Comparison of ENCODE assay signal across 8 cellular contexts in the genomic region with DNA sequence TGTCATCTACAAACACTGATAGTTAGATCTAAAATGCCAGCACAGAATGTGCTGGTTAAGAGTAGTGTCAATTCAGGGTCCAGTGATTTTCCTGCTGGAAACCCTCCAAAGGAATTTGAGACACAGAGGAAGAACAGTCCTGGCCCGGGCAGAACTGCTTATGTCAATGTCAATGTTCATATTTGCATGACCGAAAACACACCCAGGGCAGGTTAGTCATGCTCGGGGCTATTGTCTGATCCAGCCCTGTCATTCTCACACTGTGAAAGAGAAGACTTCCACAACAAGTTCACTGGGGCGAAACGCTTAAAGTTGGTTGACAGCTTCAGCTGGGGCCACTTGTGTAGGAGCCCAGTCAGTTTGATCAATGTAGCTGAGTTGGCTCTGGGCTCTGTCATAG.
DNase-seq lines count a peak whose midpoint lies in the region; ATAC-seq and TF ChIP-seq lines count a peak whose summit lies in the region.

No MANE protein-coding gene starts in this region.

- ATAC-seq in GM21381 (IDR thresholded peaks at IDR 0.05; ENCODE audit: unreplicated experiment): peak; percentile 90
- ATAC-seq in HG03565 (IDR thresholded peaks at IDR 0.05; ENCODE audit: unreplicated experiment): peak; percentile 90
- ATAC-seq in esophagus mucosa: peak; percentile 94
- no peak for ATAC-seq in sciatic nerve
- ATAC-seq in Right ventricle myocardium inferior: no peak

- TF ChIP-seq CTCF in C4-2B (conservative IDR thresholded peaks at IDR 0.05): no peak

- DNase-seq in activated effector memory CD4-positive, alpha-beta T cell treated with anti-CD3 and anti-CD28 coated beads, Interleukin-2, amount 50 U/mL, for 16 hours: no peak
- DNase-seq in sciatic nerve (ENCODE audit: low spot score): no peak
- DNase-seq in Right ventricle myocardium inferior (ENCODE audit: missing footprints): no peak
- no peak for DNase-seq in stimulated activated CD4-positive, alpha-beta T cell treated with anti-CD3 and anti-CD28 coated beads, Interleukin-4, amount 100 ng/mL, for 24 hours

- peak overlapping the region; percentile 70 for H3K27ac ChIP-seq in C4-2B

- intact Hi-C loops in sciatic nerve (cut with DNase I): no loop called here
- intact Hi-C loops in Right ventricle myocardium inferior (cut with DNase I): no loop called here

Comparison
In these comparisons a context has a peak if more than half of its experiments do, and no peak if none do; other contexts are left out.
1. ATAC-seq: peak in GM21381 (single experiment), HG03565 (single experiment) and esophagus mucosa (single experiment); none in sciatic nerve (single experiment) and Right ventricle myocardium inferior (single experiment).